ENCODE assay signal across 1 cellular context in the genomic region with DNA sequence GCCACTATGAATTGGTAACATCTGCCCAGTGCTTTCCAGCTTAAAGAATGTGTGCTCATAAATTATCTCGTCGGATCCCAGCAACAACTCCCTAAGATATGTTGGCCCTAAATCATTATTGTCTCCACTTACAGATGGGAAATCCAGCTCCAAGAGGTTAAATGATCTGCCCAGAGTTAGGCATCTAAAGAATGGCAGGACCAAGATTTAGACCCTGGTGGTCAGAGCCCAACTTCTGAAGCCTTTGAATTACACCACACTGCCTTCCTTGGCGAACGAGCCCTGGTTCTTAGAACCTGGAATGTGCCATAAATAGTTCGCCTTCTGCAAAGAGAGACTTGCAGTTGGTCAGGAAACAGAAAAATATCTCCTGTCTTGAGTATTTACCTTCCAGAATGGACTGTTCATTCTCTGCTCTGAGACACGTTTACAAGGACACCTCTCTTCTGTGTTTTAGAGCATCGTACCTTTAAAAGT.
TF ChIP-seq lines count a peak whose summit lies in the region.

No MANE protein-coding gene starts in this region.

TF ChIP-seq in K562, 482 proteins besides CTCF, POLR2A, EP300 and RAD21 (continued from another document):
- TF ChIP-seq, protein P1, sequence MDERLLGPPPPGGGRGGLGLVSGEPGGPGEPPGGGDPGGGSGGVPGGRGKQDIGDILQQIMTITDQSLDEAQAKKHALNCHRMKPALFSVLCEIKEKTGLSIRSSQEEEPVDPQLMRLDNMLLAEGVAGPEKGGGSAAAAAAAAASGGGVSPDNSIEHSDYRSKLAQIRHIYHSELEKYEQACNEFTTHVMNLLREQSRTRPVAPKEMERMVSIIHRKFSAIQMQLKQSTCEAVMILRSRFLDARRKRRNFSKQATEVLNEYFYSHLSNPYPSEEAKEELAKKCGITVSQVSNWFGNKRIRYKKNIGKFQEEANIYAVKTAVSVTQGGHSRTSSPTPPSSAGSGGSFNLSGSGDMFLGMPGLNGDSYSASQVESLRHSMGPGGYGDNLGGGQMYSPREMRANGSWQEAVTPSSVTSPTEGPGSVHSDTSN (CRISPR knock-in tag; IDR thresholded peaks at IDR 0.05; ENCODE audit: low read depth), result no peak
- TF ChIP-seq, protein P1 (tag; conservative IDR thresholded peaks at IDR 0.05; ENCODE audit: low read depth), result peak; percentile 71
